Comparison of ENCODE assay signal across 25 cellular contexts in genomic region chr5:150519560-150519945, GRCh38. TPM values are rescaled to one million over a fixed set of nuclear protein-coding genes. Genes with fewer than 3 reads are reported as not detected.
A peak's percentile ranks its signal among the peaks of the same experiment; 100 is the strongest.
DNase-seq lines count a peak whose midpoint lies in the region; ATAC-seq and TF ChIP-seq lines count a peak whose summit lies in the region.
"Had no signal": no experiment of that assay in that cellular context is flagged by ENCODE, and none has a peak within 500 bp of the region (broad histone marks: within the 10 kb centered on the region; RNA-seq: fewer than 3 reads in every experiment).

No MANE protein-coding gene starts in this region.

- TF ChIP-seq POLR2A in thyroid gland (IDR thresholded peaks at IDR 0.05) = no peak

- POLR2A ChIA-PET in activated CD8-positive, alpha-beta T cell treated with anti-CD3 and anti-CD28 coated beads, Interleukin-2, amount 10 ng/mL, durations not matched to agents 7 days and 5 days (lab: Charles Lee) = no interaction called here
- POLR2A ChIA-PET in activated CD8-positive, alpha-beta T cell treated with anti-CD3 and anti-CD28 coated beads for 36 hours (lab: Charles Lee) = no interaction called here

- H3K9me3 Mint-ChIP-seq in activated CD8-positive, alpha-beta T cell treated with anti-CD3 and anti-CD28 coated beads, Interleukin-2, amount 10 ng/mL, durations not matched to agents 7 days and 5 days (ENCODE audit: insufficient read depth) = no peaks in the 10 kb centered on the region
- no peaks in the 10 kb centered on the region for H3K9me3 Mint-ChIP-seq in activated CD8-positive, alpha-beta T cell treated with anti-CD3 and anti-CD28 coated beads for 36 hours
- no peaks in the 10 kb centered on the region for H3K9me3 Mint-ChIP-seq in chondrocyte (ENCODE audit: low read depth)
- H3K9me3 Mint-ChIP-seq in activated T-helper 2 cell treated with anti-CD3 and anti-CD28 coated beads, Interferon-gamma antibody, Interleukin-2, Interleukin-4, amounts not matched to agents 10 μg/mL and 5 μg/mL and 100 μg/mL, durations not matched to agents 14 hours and 24 hours and 36 hours = no peaks in the 10 kb centered on the region
- H3K9me3 Mint-ChIP-seq: stimulated activated naive B cell treated with anti-CD40 and anti-IgM and Interleukin-4, amounts not matched to agents 10 μg/mL and 1 μg/mL and 100 μg/mL, for 72 hours had no signal

- H3K4me3 ChIP-seq in lower lobe of right lung = no peak overlapping the region
- no peak overlapping the region for H3K4me3 ChIP-seq in thyroid gland (replicated peaks in 1 of 3)
- H3K4me3 ChIP-seq: adrenal gland, PC-9, SJSA1, tibial artery had no signal

- WGBS in thyroid gland, 2 donors = 85 to 93% methylated on average over 10 of the region's 10 CpGs

- no peak for ATAC-seq in activated CD8-positive, alpha-beta T cell treated with anti-CD3 and anti-CD28 coated beads, Interleukin-2, amount 10 ng/mL, durations not matched to agents 7 days and 5 days
- ATAC-seq in activated CD8-positive, alpha-beta T cell treated with anti-CD3 and anti-CD28 coated beads for 36 hours = no peak
- no peak for ATAC-seq in lower lobe of right lung
- ATAC-seq: stimulated activated naive B cell treated with anti-CD40 and anti-IgM and Interleukin-4, amounts not matched to agents 10 μg/mL and 1 μg/mL and 100 μg/mL, for 72 hours had no signal

- no peaks in the 10 kb centered on the region for H3K36me3 Mint-ChIP-seq in activated CD8-positive, alpha-beta T cell treated with anti-CD3 and anti-CD28 coated beads, Interleukin-2, amount 10 ng/mL, durations not matched to agents 7 days and 5 days (ENCODE audit: low read depth)
- no peaks in the 10 kb centered on the region for H3K36me3 Mint-ChIP-seq in activated CD8-positive, alpha-beta T cell treated with anti-CD3 and anti-CD28 coated beads for 36 hours (ENCODE audit: low read depth)
- peaks cover 14% of the 10 kb centered on the region for H3K36me3 Mint-ChIP-seq in chondrocyte (ENCODE audit: low read depth)
- H3K36me3 Mint-ChIP-seq in activated T-helper 2 cell treated with anti-CD3 and anti-CD28 coated beads, Interferon-gamma antibody, Interleukin-2, Interleukin-4, amounts not matched to agents 10 μg/mL and 5 μg/mL and 100 μg/mL, durations not matched to agents 14 hours and 24 hours and 36 hours (ENCODE audit: low read depth) = no peaks in the 10 kb centered on the region
- H3K36me3 Mint-ChIP-seq: stimulated activated naive B cell treated with anti-CD40 and anti-IgM and Interleukin-4, amounts not matched to agents 10 μg/mL and 1 μg/mL and 100 μg/mL, for 72 hours had no signal

- CTCF ChIA-PET in activated CD8-positive, alpha-beta T cell treated with anti-CD3 and anti-CD28 coated beads, Interleukin-2, amount 10 ng/mL, durations not matched to agents 7 days and 5 days (lab: Charles Lee) = interaction anchor here (1.0 kb wide), 1 partner anchor 25 kb away, joined by 3 read pairs; no protein-coding TSS in a partner anchor
- CTCF ChIA-PET in activated CD8-positive, alpha-beta T cell treated with anti-CD3 and anti-CD28 coated beads for 36 hours (lab: Charles Lee) = interaction anchor here (1.5 kb wide), 1 partner anchor 61 kb away, joined by 7 read pairs; no protein-coding TSS in a partner anchor

- no peak for TF ChIP-seq CTCF in activated CD8-positive, alpha-beta T cell treated with anti-CD3 and anti-CD28 coated beads for 36 hours (IDR thresholded peaks at IDR 0.05)
- TF ChIP-seq CTCF in chondrocyte (IDR thresholded peaks at IDR 0.05) (no peak), lower lobe of right lung (IDR thresholded peaks at IDR 0.05) (no peak), thyroid gland (IDR thresholded peaks at IDR 0.05) (no peak)

- H3K27ac ChIP-seq in lower lobe of right lung (peak overlapping the region; percentile 8), thyroid gland (peak overlapping the region in 2 of 3 donors; percentile 14 to 78)
- H3K27ac ChIP-seq: 22Rv1, KMS-11, PC-9, SJSA1, VCaP had no signal

- H3K36me3 ChIP-seq in lower lobe of right lung (peaks cover 32% of the 10 kb centered on the region), thyroid gland (peaks cover 11 to 12% of the 10 kb centered on the region in 2 donors)

- no peak for DNase-seq in activated CD8-positive, alpha-beta T cell treated with anti-CD3 and anti-CD28 coated beads, Interleukin-2, amount 10 ng/mL, durations not matched to agents 7 days and 5 days
- no peak for DNase-seq in activated CD8-positive, alpha-beta T cell treated with anti-CD3 and anti-CD28 coated beads for 36 hours
- DNase-seq in chondrocyte (ENCODE audit: low spot score) = no peak
- no peak for DNase-seq in lower lobe of right lung
- DNase-seq in thyroid gland = no peak
- no peak for DNase-seq in activated T-helper 2 cell treated with anti-CD3 and anti-CD28 coated beads, Interferon-gamma antibody, Interleukin-2, Interleukin-4, amounts not matched to agents 10 μg/mL and 5 μg/mL and 100 μg/mL, durations not matched to agents 14 hours and 24 hours and 36 hours (ENCODE audit: low spot score)
- no peak for DNase-seq in GDM1 (lab: John Stamatoyannopoulos, UW)
- no peak for DNase-seq in SIG-M5 treated with dmso at 0.1 percent for 504 hours (lab: John Stamatoyannopoulos, UW; ENCODE audit: unreplicated experiment)
- DNase-seq: activated CD4-positive, alpha-beta T cell treated with anti-CD3 and anti-CD28 coated beads, Interleukin-2, amount 50 U/mL, for 4 hours; adrenal gland; AML-193; cerebellar nuclear complex; DMS79; effector memory CD4-positive, alpha-beta T cell; GOT3; NCI-H187; NCI-H226; PC-9; stimulated activated naive B cell treated with anti-CD40 and anti-IgM and Interleukin-4, amounts not matched to agents 10 μg/mL and 1 μg/mL and 100 μg/mL, for 72 hours; T-helper 2 cell; tibial artery had no signal

- H3K27ac Mint-ChIP-seq in activated CD8-positive, alpha-beta T cell treated with anti-CD3 and anti-CD28 coated beads, Interleukin-2, amount 10 ng/mL, durations not matched to agents 7 days and 5 days = peak overlapping the region; percentile 1
- no peak overlapping the region for H3K27ac Mint-ChIP-seq in activated CD8-positive, alpha-beta T cell treated with anti-CD3 and anti-CD28 coated beads for 36 hours
- H3K27ac Mint-ChIP-seq in chondrocyte (ENCODE audit: unreplicated experiment) = peak overlapping the region; percentile 74
- H3K27ac Mint-ChIP-seq in activated T-helper 2 cell treated with anti-CD3 and anti-CD28 coated beads, Interferon-gamma antibody, Interleukin-2, Interleukin-4, amounts not matched to agents 10 μg/mL and 5 μg/mL and 100 μg/mL, durations not matched to agents 14 hours and 24 hours and 36 hours = no peak overlapping the region

- H3K9me3 ChIP-seq in lower lobe of right lung (no peaks in the 10 kb centered on the region), thyroid gland (no peaks in the 10 kb centered on the region)
- H3K9me3 ChIP-seq: adrenal gland, SJSA1, tibial artery had no signal

- peaks cover 84% of the 10 kb centered on the region for H3K4me1 ChIP-seq in lower lobe of right lung
- H3K4me1 ChIP-seq in thyroid gland = peaks cover 47 to 67% of the 10 kb centered on the region in 2 donors

- H3K27me3 Mint-ChIP-seq in activated CD8-positive, alpha-beta T cell treated with anti-CD3 and anti-CD28 coated beads, Interleukin-2, amount 10 ng/mL, durations not matched to agents 7 days and 5 days (ENCODE audit: low read depth) = no peaks in the 10 kb centered on the region
- H3K27me3 Mint-ChIP-seq in activated CD8-positive, alpha-beta T cell treated with anti-CD3 and anti-CD28 coated beads for 36 hours = no peaks in the 10 kb centered on the region
- no peaks in the 10 kb centered on the region for H3K27me3 Mint-ChIP-seq in chondrocyte (ENCODE audit: low read depth)
- no peaks in the 10 kb centered on the region for H3K27me3 Mint-ChIP-seq in activated T-helper 2 cell treated with anti-CD3 and anti-CD28 coated beads, Interferon-gamma antibody, Interleukin-2, Interleukin-4, amounts not matched to agents 10 μg/mL and 5 μg/mL and 100 μg/mL, durations not matched to agents 14 hours and 24 hours and 36 hours (ENCODE audit: low read depth)
- H3K27me3 Mint-ChIP-seq: stimulated activated naive B cell treated with anti-CD40 and anti-IgM and Interleukin-4, amounts not matched to agents 10 μg/mL and 1 μg/mL and 100 μg/mL, for 72 hours had no signal

- no peak overlapping the region for H3K4me3 Mint-ChIP-seq in activated CD8-positive, alpha-beta T cell treated with anti-CD3 and anti-CD28 coated beads, Interleukin-2, amount 10 ng/mL, durations not matched to agents 7 days and 5 days
- no peak overlapping the region for H3K4me3 Mint-ChIP-seq in activated CD8-positive, alpha-beta T cell treated with anti-CD3 and anti-CD28 coated beads for 36 hours
- no peak overlapping the region for H3K4me3 Mint-ChIP-seq in chondrocyte (ENCODE audit: unreplicated experiment)
- no peak overlapping the region for H3K4me3 Mint-ChIP-seq in activated T-helper 2 cell treated with anti-CD3 and anti-CD28 coated beads, Interferon-gamma antibody, Interleukin-2, Interleukin-4, amounts not matched to agents 10 μg/mL and 5 μg/mL and 100 μg/mL, durations not matched to agents 14 hours and 24 hours and 36 hours (ENCODE audit: low read depth)
- H3K4me3 Mint-ChIP-seq: stimulated activated naive B cell treated with anti-CD40 and anti-IgM and Interleukin-4, amounts not matched to agents 10 μg/mL and 1 μg/mL and 100 μg/mL, for 72 hours had no signal

- H3K27me3 ChIP-seq in lower lobe of right lung (ENCODE audit: low read depth) = no peaks in the 10 kb centered on the region
- no peaks in the 10 kb centered on the region for H3K27me3 ChIP-seq in thyroid gland
- H3K27me3 ChIP-seq: adrenal gland, SJSA1, tibial artery had no signal

- intact Hi-C loops in activated CD8-positive, alpha-beta T cell treated with anti-CD3 and anti-CD28 coated beads for 36 hours (cut with micrococcal nuclease) = no loop called here
- intact Hi-C loops in lower lobe of right lung (cut with DNase I) = no loop called here
- intact Hi-C loops in thyroid gland (cut with DNase I) = no loop called here
- intact Hi-C loops in activated T-helper 2 cell treated with anti-CD3 and anti-CD28 coated beads, Interferon-gamma antibody, Interleukin-2, Interleukin-4, amounts not matched to agents 10 μg/mL and 5 μg/mL and 100 μg/mL, durations not matched to agents 14 hours and 24 hours and 36 hours (cut with micrococcal nuclease) = no loop called here

- H3K4me1 Mint-ChIP-seq in activated CD8-positive, alpha-beta T cell treated with anti-CD3 and anti-CD28 coated beads, Interleukin-2, amount 10 ng/mL, durations not matched to agents 7 days and 5 days (ENCODE audit: low read depth) = peaks cover 3% of the 10 kb centered on the region
- no peaks in the 10 kb centered on the region for H3K4me1 Mint-ChIP-seq in activated CD8-positive, alpha-beta T cell treated with anti-CD3 and anti-CD28 coated beads for 36 hours (ENCODE audit: low read depth)
- peaks cover 81% of the 10 kb centered on the region for H3K4me1 Mint-ChIP-seq in chondrocyte (ENCODE audit: low read depth)
- no peaks in the 10 kb centered on the region for H3K4me1 Mint-ChIP-seq in activated T-helper 2 cell treated with anti-CD3 and anti-CD28 coated beads, Interferon-gamma antibody, Interleukin-2, Interleukin-4, amounts not matched to agents 10 μg/mL and 5 μg/mL and 100 μg/mL, durations not matched to agents 14 hours and 24 hours and 36 hours (ENCODE audit: low read depth)

RNA-seq across cellular contexts. Expression of gene NDST1, which starts 11.6 kb away (rescaled TPM):
- total RNA-seq in activated CD8-positive, alpha-beta T cell treated with anti-CD3 and anti-CD28 coated beads, Interleukin-2, amount 10 ng/mL, durations not matched to agents 7 days and 5 days = under 1 TPM; 0.63 TPM
- total RNA-seq in activated CD8-positive, alpha-beta T cell treated with anti-CD3 and anti-CD28 coated beads for 36 hours = 1 to 10 TPM; 2.9 to 3.3 TPM
- total RNA-seq in chondrocyte (223 to 229 TPM (median 228 TPM) in 3 replicates), lower lobe of right lung (117 TPM), thyroid gland (100 to 1,000 TPM in 2 of 4 donors, 10 to 100 TPM in 2; 84.9 to 171 (median 113) TPM)
- total RNA-seq in activated T-helper 2 cell treated with anti-CD3 and anti-CD28 coated beads, Interferon-gamma antibody, Interleukin-2, Interleukin-4, amounts not matched to agents 10 μg/mL and 5 μg/mL and 100 μg/mL, durations not matched to agents 14 hours and 24 hours and 36 hours = 2.4 and 3.0 TPM in 2 replicates

Comparison
In these comparisons a context has a peak if more than half of its experiments do, and no peak if none do; other contexts are left out.
1. H3K27ac Mint-ChIP-seq: peak in activated CD8-positive, alpha-beta T cell treated with anti-CD3 and anti-CD28 coated beads, Interleukin-2, amount 10 ng/mL, durations not matched to agents 7 days and 5 days (single experiment) and chondrocyte (single experiment); none in activated CD8-positive, alpha-beta T cell treated with anti-CD3 and anti-CD28 coated beads for 36 hours (single experiment) and activated T-helper 2 cell treated with anti-CD3 and anti-CD28 coated beads, Interferon-gamma antibody, Interleukin-2, Interleukin-4, amounts not matched to agents 10 μg/mL and 5 μg/mL and 100 μg/mL, durations not matched to agents 14 hours and 24 hours and 36 hours (single experiment).
2. RNA of gene NDST1, which starts 11.6 kb away (total RNA-seq): 223 to 229 TPM in chondrocyte, 84.9 to 171 TPM in thyroid gland and 117 TPM in lower lobe of right lung (single experiment); 2.9 to 3.3 TPM in activated CD8-positive, alpha-beta T cell treated with anti-CD3 and anti-CD28 coated beads for 36 hours, 2.4 to 3.0 TPM in activated T-helper 2 cell treated with anti-CD3 and anti-CD28 coated beads, Interferon-gamma antibody, Interleukin-2, Interleukin-4, amounts not matched to agents 10 μg/mL and 5 μg/mL and 100 μg/mL, durations not matched to agents 14 hours and 24 hours and 36 hours and 0.63 TPM in activated CD8-positive, alpha-beta T cell treated with anti-CD3 and anti-CD28 coated beads, Interleukin-2, amount 10 ng/mL, durations not matched to agents 7 days and 5 days; every median in the first group is over 10 times any median in the second.